ENCODE assay signal across 25 cellular contexts in the genomic region with DNA sequence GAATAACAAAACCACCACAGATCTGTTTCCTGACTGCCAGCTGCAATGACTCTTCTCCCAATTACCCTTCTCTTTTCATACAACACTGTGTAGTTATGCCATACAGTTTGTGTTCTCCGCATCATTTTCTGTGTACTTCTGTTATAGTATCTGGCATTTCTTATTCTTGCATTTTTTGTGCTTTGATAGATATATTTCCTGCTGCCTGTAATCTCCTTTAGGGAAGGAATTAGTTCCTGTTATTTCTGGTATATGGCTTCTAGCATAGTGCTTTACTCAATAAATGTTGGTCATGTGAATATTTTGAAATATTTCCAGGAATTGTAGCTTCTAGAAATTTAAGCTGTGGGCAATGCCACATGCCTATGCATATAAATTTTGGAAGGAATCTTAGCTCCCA.
"Had no signal": no experiment of that assay in that cellular context is flagged by ENCODE, and none has a peak within 500 bp of the region (broad histone marks: within the 10 kb centered on the region; RNA-seq: fewer than 3 reads in every experiment).

No MANE protein-coding gene starts in this region.

- H3K4me3 ChIP-seq: pancreas, prostate gland, skin epidermis, stomach, testis, thyroid gland, transverse colon, upper lobe of left lung had no signal

- H3K9me3 ChIP-seq: pancreas, prostate gland, stomach, testis, thyroid gland, transverse colon, upper lobe of left lung had no signal

- ATAC-seq: left cardiac atrium; left lobe of liver; naive thymus-derived CD8-positive, alpha-beta T cell; right cardiac atrium; sciatic nerve; stimulated activated naive B cell treated with anti-CD40 and anti-IgM and Interleukin-4, amounts not matched to agents 10 μg/mL and 1 μg/mL and 100 μg/mL, for 72 hours; stimulated activated naive CD8-positive, alpha-beta T cell treated with anti-CD3 and anti-CD28 coated beads, Interleukin-15, Interleukin-2, amounts not matched to agents 100 U/mL and 50 U/mL, for 24 hours had no signal

- H3K4me1 ChIP-seq: prostate gland, stomach, testis, thyroid gland, transverse colon, upper lobe of left lung had no signal

- H3K27me3 ChIP-seq: pancreas, stomach, testis, transverse colon, upper lobe of left lung had no signal

- H3K27ac ChIP-seq: pancreas, prostate gland, skin epidermis, stomach, testis, thyroid gland, transverse colon, upper lobe of left lung had no signal

- DNase-seq: hippocampal formation; kidney glomerular epithelial cell; left cardiac atrium; mesenchymal stem cell; naive thymus-derived CD8-positive, alpha-beta T cell; nucleus accumbens; pancreas; posterior cingulate gyrus; retina; right cardiac atrium; stimulated activated CD4-positive, alpha-beta T cell treated with anti-CD3 and anti-CD28 coated beads, Interleukin-12 subunit alpha, Interleukin-12 subunit beta, amount 100 ng/mL, for 4 hours; stimulated activated CD4-positive, alpha-beta T cell treated with anti-CD3 and anti-CD28 coated beads, Interleukin-15, amount 100 ng/mL, for 24 hours; stimulated activated CD4-positive, alpha-beta T cell treated with anti-CD3 and anti-CD28 coated beads, Interleukin-2, amount 100 ng/mL, for 24 hours; stimulated activated CD4-positive, alpha-beta T cell treated with anti-CD3 and anti-CD28 coated beads, Interleukin-4, amount 100 ng/mL, for 1 hour; stimulated activated naive B cell treated with anti-CD40 and anti-IgM and Interleukin-4, amounts not matched to agents 10 μg/mL and 1 μg/mL and 100 μg/mL, for 72 hours; stimulated activated naive CD8-positive, alpha-beta T cell treated with anti-CD3 and anti-CD28 coated beads, Interleukin-15, Interleukin-2, amounts not matched to agents 100 U/mL and 50 U/mL, for 24 hours; stomach; testis; thyroid gland; transverse colon; upper lobe of left lung had no signal

- H3K36me3 ChIP-seq: pancreas, prostate gland, stomach, thyroid gland, transverse colon, upper lobe of left lung had no signal
